16 cellular contexts compared by ENCODE assay signal in the genomic region with DNA sequence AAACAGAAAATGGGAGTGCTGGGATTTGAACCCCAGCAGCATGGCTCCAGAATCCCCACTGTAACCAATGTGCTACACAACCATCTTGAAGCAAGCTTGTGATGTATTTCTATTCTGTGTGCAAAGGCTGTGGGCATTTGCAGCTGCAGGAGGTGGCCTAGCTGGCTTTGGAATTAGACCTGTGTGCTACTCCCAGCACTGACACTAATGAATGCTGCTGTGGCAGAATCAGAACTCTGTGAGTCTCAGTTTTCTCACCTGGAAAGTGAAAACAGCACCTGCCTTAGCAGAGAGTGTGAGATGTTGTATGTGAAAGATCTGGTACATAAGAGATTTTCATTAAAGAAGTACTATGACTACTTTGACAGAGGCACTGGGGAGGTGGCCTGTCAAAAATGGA. TPM values are rescaled to one million over a fixed set of nuclear protein-coding genes. Genes with fewer than 3 reads are reported as not detected.
A peak's percentile ranks its signal among the peaks of the same experiment; 100 is the strongest.
DNase-seq lines count a peak whose midpoint lies in the region; TF ChIP-seq lines count a peak whose summit lies in the region.
"Had no signal": no experiment of that assay in that cellular context is flagged by ENCODE, and none has a peak within 500 bp of the region (broad histone marks: within the 10 kb centered on the region; RNA-seq: fewer than 3 reads in every experiment).

No MANE protein-coding gene starts in this region.

- no peak overlapping the region for H3K4me2 ChIP-seq in neural progenitor cell
- H3K4me2 ChIP-seq in Karpas-422 (ENCODE audit: low read depth, low read length, poor library complexity, severe bottlenecking): no peak overlapping the region
- no peak overlapping the region for H3K4me2 ChIP-seq in mammary epithelial cell (ENCODE audit: insufficient read depth, low read depth, low read length)
- H3K4me2 ChIP-seq: SK-N-SH had no signal

- H3K27me3 ChIP-seq in Caco-2 (replicated peaks; ENCODE audit: control insufficient read depth, insufficient read depth, low read length) (no peaks in the 10 kb centered on the region), HUES6 (ENCODE audit: control insufficient read depth, insufficient read depth, low read length) (no peaks in the 10 kb centered on the region), neural progenitor cell (no peaks in the 10 kb centered on the region), Karpas-422 (ENCODE audit: low read length) (no peaks in the 10 kb centered on the region), mammary epithelial cell (ENCODE audit: insufficient read depth, low read length) (no peaks in the 10 kb centered on the region)

- H3K9me3 Mint-ChIP-seq in Caco-2 (ENCODE audit: unreplicated experiment): peaks cover 13% of the 10 kb centered on the region
- peaks cover 5% of the 10 kb centered on the region for H3K9me3 Mint-ChIP-seq in endothelial cell (ENCODE audit: unreplicated experiment)
- H3K9me3 Mint-ChIP-seq in neural progenitor cell: peaks cover 13% of the 10 kb centered on the region
- H3K9me3 Mint-ChIP-seq in immature natural killer cell: no peaks in the 10 kb centered on the region

- H4K20me1 ChIP-seq in neural progenitor cell (ENCODE audit: low read depth): no peaks in the 10 kb centered on the region
- H4K20me1 ChIP-seq in Karpas-422 (ENCODE audit: insufficient read depth, low read depth, low read length): no peaks in the 10 kb centered on the region
- no peaks in the 10 kb centered on the region for H4K20me1 ChIP-seq in mammary epithelial cell (ENCODE audit: insufficient read depth, low read length)

- peak overlapping the region; percentile 83 for H3K27ac Mint-ChIP-seq in Caco-2 (ENCODE audit: unreplicated experiment)
- no peak overlapping the region for H3K27ac Mint-ChIP-seq in endothelial cell (ENCODE audit: unreplicated experiment)
- H3K27ac Mint-ChIP-seq in neural progenitor cell: no peak overlapping the region
- H3K27ac Mint-ChIP-seq in immature natural killer cell: no peak overlapping the region
- H3K27ac Mint-ChIP-seq: CD14-positive monocyte had no signal

- BruUV-seq in Caco-2 (replicated peaks; lab: Mats Ljungman, UMichigan): no TSS peak
- BruUV-seq in mammary epithelial cell (replicated peaks; lab: Mats Ljungman, UMichigan): no TSS peak

- intact Hi-C loops in Caco-2 (cut with micrococcal nuclease; ENCODE audit: unreplicated experiment) (no loop called here), mammary epithelial cell (cut with micrococcal nuclease) (no loop called here)

- dilution Hi-C loops in mammary epithelial cell (cut with HindIII; ENCODE audit: low sequenced_read_pairs): loop anchor here (5.0 kb wide), 3 partner anchors 42 to 87 kb away; no protein-coding TSS in a partner anchor

- no peaks in the 10 kb centered on the region for H3K27me3 Mint-ChIP-seq in Caco-2 (ENCODE audit: insufficient read depth, unreplicated experiment)
- peaks cover 2% of the 10 kb centered on the region for H3K27me3 Mint-ChIP-seq in endothelial cell (ENCODE audit: unreplicated experiment)
- H3K27me3 Mint-ChIP-seq in neural progenitor cell (ENCODE audit: insufficient read depth, low read depth): peaks cover 4% of the 10 kb centered on the region
- peaks cover 0 to 2% (median 1%) of the 10 kb centered on the region in 3 donors for H3K27me3 Mint-ChIP-seq in immature natural killer cell (ENCODE audit: low read depth in 3 of 3)

- no peaks in the 10 kb centered on the region; the same call in 1 of the 2 replicates for H3K36me3 ChIP-seq in Caco-2 (ENCODE audit: control insufficient read depth, insufficient read depth, low read length)
- H3K36me3 ChIP-seq in HUES6 (ENCODE audit: control insufficient read depth, insufficient read depth, low read length): no peaks in the 10 kb centered on the region
- no peaks in the 10 kb centered on the region for H3K36me3 ChIP-seq in neural progenitor cell
- H3K36me3 ChIP-seq in Karpas-422 (ENCODE audit: insufficient read depth, low read length): no peaks in the 10 kb centered on the region
- H3K36me3 ChIP-seq in mammary epithelial cell (ENCODE audit: insufficient read depth, low read length): no peaks in the 10 kb centered on the region

- no peak overlapping the region for H2AFZ ChIP-seq in neural progenitor cell (replicated peaks)
- no peak overlapping the region for H2AFZ ChIP-seq in Karpas-422 (ENCODE audit: low read length)
- no peak overlapping the region for H2AFZ ChIP-seq in mammary epithelial cell (ENCODE audit: low read depth, low read length)

- H3K79me2 ChIP-seq in neural progenitor cell (ENCODE audit: low read depth) (no peaks in the 10 kb centered on the region), Karpas-422 (ENCODE audit: low read length) (no peaks in the 10 kb centered on the region), mammary epithelial cell (ENCODE audit: insufficient read depth, low read length) (no peaks in the 10 kb centered on the region)

- peaks cover 18% of the 10 kb centered on the region for H3F3A ChIP-seq in neural progenitor cell (ENCODE audit: low read depth)

- H3K9me3 ChIP-seq in Caco-2 (0 out of 2 replicates have a peak, but pooled peaks cover 7% of the 10 kb centered on the region), HUES6 (ENCODE audit: control insufficient read depth, insufficient read depth, low read depth, low read length) (peaks cover 15% of the 10 kb centered on the region), neural progenitor cell (ENCODE audit: low read depth) (no peaks in the 10 kb centered on the region), Karpas-422 (ENCODE audit: low read length) (no peaks in the 10 kb centered on the region), mammary epithelial cell (replicated peaks; ENCODE audit: insufficient read depth, low read length) (peaks cover 10% of the 10 kb centered on the region)
- H3K9me3 ChIP-seq: SK-N-SH had no signal

- DNase-seq in Caco-2 (no peak), endothelial cell (ENCODE audit: low spot score) (no peak), neural progenitor cell (ENCODE audit: low spot score) (no peak), Karpas-422 (no peak), mammary epithelial cell (no peak), immature natural killer cell (no peak)
- DNase-seq: ACHN, HCEC 1CT, NCI-H1105 treated with DMSO at 0.1 percent for 48 hours, NCI-H1694 treated with DMSO at 0.1 percent for 48 hours, NCI-H510A treated with DMSO at 0.1 percent for 48 hours, NCI-H774, SHP77, SK-N-SH had no signal

- H3K27ac ChIP-seq in HUES6 (ENCODE audit: low read depth, low read length) (peak overlapping the region; percentile 82; the same call in 1 of the 2 replicates), neural progenitor cell (no peak overlapping the region), Karpas-422 (ENCODE audit: low read length) (no peak overlapping the region), mammary epithelial cell (ENCODE audit: insufficient read depth, low read depth, low read length) (no peak overlapping the region)

- H3K4me3 Mint-ChIP-seq in Caco-2 (ENCODE audit: unreplicated experiment): no peak overlapping the region
- H3K4me3 Mint-ChIP-seq in endothelial cell (ENCODE audit: unreplicated experiment): peak overlapping the region; percentile 31
- H3K4me3 Mint-ChIP-seq in neural progenitor cell: peak overlapping the region; percentile 27
- H3K4me3 Mint-ChIP-seq in immature natural killer cell: no peak overlapping the region
- H3K4me3 Mint-ChIP-seq: CD14-positive monocyte had no signal

- in situ Hi-C loops in mammary epithelial cell (cut with MboI; ENCODE audit: low sequenced_read_pairs in 2 of 2): no loop called here

- H3K9ac ChIP-seq in HUES6 (ENCODE audit: low read length) (peak overlapping the region; percentile 64), neural progenitor cell (no peak overlapping the region), Karpas-422 (ENCODE audit: low read length) (no peak overlapping the region), mammary epithelial cell (ENCODE audit: insufficient read depth, low read length) (no peak overlapping the region)

- H3K4me3 ChIP-seq in Caco-2 (ENCODE audit: low read depth, low read length) (no peak overlapping the region), HUES6 (ENCODE audit: low read depth, low read length) (no peak overlapping the region), neural progenitor cell (no peak overlapping the region), Karpas-422 (ENCODE audit: low read length) (no peak overlapping the region), mammary epithelial cell (replicated peaks in 1 of 3; ENCODE audit: insufficient read depth in 1 of 3, low read depth in 2 of 3, low read length in 3 of 3) (no peak overlapping the region)

- CTCF ChIA-PET in Caco-2 (lab: Charles Lee): interaction anchor here (0.8 to 1.8 kb wide), 3 partner anchors 18 to 364 kb away, joined by 3 to 11 read pairs (median 6); no protein-coding TSS in a partner anchor
- CTCF ChIA-PET in mammary epithelial cell (lab: Charles Lee; ENCODE audit: low non-redundant PET): no interaction called here

- H3K4me1 ChIP-seq in Caco-2 (peaks cover 29% of the 10 kb centered on the region), HUES6 (ENCODE audit: control insufficient read depth, insufficient read depth, low read length) (peaks cover 29% of the 10 kb centered on the region), neural progenitor cell (peaks cover 14% of the 10 kb centered on the region), Karpas-422 (ENCODE audit: low read length) (peaks cover 7% of the 10 kb centered on the region), mammary epithelial cell (ENCODE audit: insufficient read depth, low read length) (no peaks in the 10 kb centered on the region)

- H3K36me3 Mint-ChIP-seq in Caco-2 (ENCODE audit: insufficient read depth, unreplicated experiment) (peaks cover 6% of the 10 kb centered on the region), endothelial cell (ENCODE audit: low read depth, unreplicated experiment) (peaks cover 3% of the 10 kb centered on the region), neural progenitor cell (peaks cover 2% of the 10 kb centered on the region), immature natural killer cell (peaks cover 0 to 3% (median 0%) of the 10 kb centered on the region in 3 donors)
- H3K36me3 Mint-ChIP-seq: CD14-positive monocyte had no signal

- H3K4me1 Mint-ChIP-seq in Caco-2 (ENCODE audit: low read depth, unreplicated experiment): peaks cover 21% of the 10 kb centered on the region
- peaks cover 36% of the 10 kb centered on the region for H3K4me1 Mint-ChIP-seq in endothelial cell (ENCODE audit: unreplicated experiment)
- peaks cover 28% of the 10 kb centered on the region for H3K4me1 Mint-ChIP-seq in neural progenitor cell
- peaks cover 2% of the 10 kb centered on the region in 2 donors for H3K4me1 Mint-ChIP-seq in immature natural killer cell

- H3K9me2 ChIP-seq in Karpas-422 (replicated peaks; ENCODE audit: insufficient read depth, low read length): no peaks in the 10 kb centered on the region
- H3K9me2 ChIP-seq: SK-N-SH had no signal

- TF ChIP-seq CTCF in Caco-2 (IDR thresholded peaks at IDR 0.05; ENCODE audit: insufficient read depth in 1 of 2, low read depth in 1 of 2, low read length in 1 of 2, severe bottlenecking in 1 of 2, unreplicated experiment in 1 of 2): no peak
- no peak for TF ChIP-seq CTCF in endothelial cell (IDR thresholded peaks at IDR 0.05; ENCODE audit: unreplicated experiment)
- TF ChIP-seq CTCF in neural progenitor cell (IDR thresholded peaks at IDR 0.05): no peak
- TF ChIP-seq CTCF in mammary epithelial cell (conservative IDR thresholded peaks at IDR 0.05 in 1 of 2, IDR thresholded peaks at IDR 0.05 in 1 of 2; ENCODE audit: extremely low read depth in 1 of 2, insufficient read depth in 1 of 2, low read depth in 1 of 2, low read length in 2 of 2): no peak

- POLR2A ChIA-PET in Caco-2 (lab: Charles Lee): no interaction called here

RNA-seq across cellular contexts. Expression of a gene that starts 21.5 kb away (rescaled TPM):
- total RNA-seq in Caco-2 (2022): 8.9 and 10.5 TPM in 2 replicates
- 21.3 TPM for total RNA-seq in endothelial cell (ENCODE audit: unreplicated experiment)
- 3.4 and 9.4 TPM in 2 replicates for total RNA-seq in neural progenitor cell (ENCODE audit: low replicate concordance)
- total RNA-seq in Karpas-422 (2014; rRNA removed; shearing (Covaris generic); ENCODE audit: low replicate concordance): 0.89 and 1.8 TPM in 2 replicates
- total RNA-seq in mammary epithelial cell: under 1 TPM; 0.09 to 0.83 TPM
- 0.11 TPM for polyA plus RNA-seq in mammary epithelial cell
- 2.7 TPM for polyA minus RNA-seq in mammary epithelial cell
- polyA plus RNA-seq in immature natural killer cell: not detected
- polyA plus RNA-seq: CD14-positive monocyte had no signal

Comparison
In these comparisons a context has a peak if more than half of its experiments do, and no peak if none do; other contexts are left out.
1. H3K4me3 Mint-ChIP-seq: peak in endothelial cell (single experiment) and neural progenitor cell (single experiment); none in Caco-2 (single experiment) and immature natural killer cell (0 of 5).